In the genomic region with DNA sequence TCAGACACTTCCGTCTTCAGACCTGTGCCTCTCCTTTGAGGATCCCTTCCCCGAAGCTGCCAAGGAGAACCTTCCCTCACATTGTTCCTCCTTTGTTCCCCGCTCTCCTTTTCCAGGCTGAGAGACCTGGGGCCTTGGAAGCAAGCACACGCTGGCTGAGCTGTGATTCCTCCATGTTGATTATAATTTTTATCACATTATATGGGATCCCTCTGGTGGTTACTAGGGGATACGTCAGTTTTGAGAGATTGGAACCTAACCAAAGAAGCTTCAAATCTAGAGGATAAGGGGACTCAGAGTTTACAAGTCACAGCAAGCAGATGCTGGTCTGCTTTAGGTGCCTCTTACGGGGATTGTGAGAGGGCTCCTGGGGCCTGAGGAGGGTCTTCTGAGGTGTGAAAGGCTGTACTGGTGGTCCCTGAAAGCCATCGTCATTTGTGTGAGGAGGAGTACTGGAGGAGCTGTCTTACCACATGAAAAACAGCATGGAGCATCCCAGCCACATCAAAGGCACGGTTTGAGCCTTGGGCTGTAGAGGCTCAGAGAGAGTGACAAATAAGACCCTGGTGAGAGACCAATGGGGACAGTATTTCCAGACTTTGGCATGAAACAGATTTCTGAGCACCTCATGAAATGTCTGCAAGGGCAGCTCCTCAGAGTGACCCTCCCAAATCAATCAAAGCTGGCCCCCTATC, we compare ENCODE assay signal across 8 cellular contexts.
A peak's percentile ranks its signal among the peaks of the same experiment; 100 is the strongest.
DNase-seq lines count a peak whose midpoint lies in the region; ATAC-seq, FAIRE-seq and TF ChIP-seq lines count a peak whose summit lies in the region.

No MANE protein-coding gene starts in this region.

- no peaks in the 10 kb centered on the region for H3K36me3 ChIP-seq in CD8-positive, alpha-beta T cell (ENCODE audit: insufficient read depth, low read length)

- TF ChIP-seq CTCF in CD8-positive, alpha-beta T cell (IDR thresholded peaks at IDR 0.05), result no peak
- peak; percentile 51 for TF ChIP-seq CTCF in astrocyte of the cerebellum (IDR thresholded peaks at IDR 0.05; ENCODE audit: low read depth, low read length, missing control alignments)

- H3K4me1 Mint-ChIP-seq in CD8-positive, alpha-beta T cell (ENCODE audit: low read depth), result peaks cover 11% of the 10 kb centered on the region

- H3K9me3 ChIP-seq in CD8-positive, alpha-beta T cell (ENCODE audit: low read length), result no peaks in the 10 kb centered on the region

- H3K4me3 ChIP-seq in CD8-positive, alpha-beta T cell (ENCODE audit: low read depth, low read length), result no peak overlapping the region
- no peak overlapping the region for H3K4me3 ChIP-seq in astrocyte of the cerebellum (ENCODE audit: low read depth, low read length)

- ATAC-seq in CD8-positive, alpha-beta T cell, result peak; percentile 36
- ATAC-seq in GM21528 (IDR thresholded peaks at IDR 0.05; ENCODE audit: low FRiP score, unreplicated experiment) (no peak), GM18519 (IDR thresholded peaks at IDR 0.05; ENCODE audit: low FRiP score, unreplicated experiment) (no peak)

- FAIRE-seq in GM12892 (lab: Jason Lieb, UNC), result no peak

- DNase-seq in CD8-positive, alpha-beta T cell, result no peak
- DNase-seq in HT1080 (ENCODE audit: low read depth) (peak; percentile 19), astrocyte of the cerebellum (ENCODE audit: low read depth) (peak; percentile 55), medulla oblongata (ENCODE audit: extremely low spot score) (peak; percentile 40), GM12892 (ENCODE audit: insufficient read length) (no peak), NCI-H2029 (lab: John Stamatoyannopoulos, UW) (no peak)

- H3K27me3 Mint-ChIP-seq in CD8-positive, alpha-beta T cell (ENCODE audit: low read depth), result no peaks in the 10 kb centered on the region

- H3K27ac Mint-ChIP-seq in CD8-positive, alpha-beta T cell, result no peak overlapping the region

- intact Hi-C loops in CD8-positive, alpha-beta T cell (cut with DNase I, micrococcal nuclease), result loop anchor here (1.0 to 10.0 kb wide), 3 partner anchors 233 to 598 kb away; no protein-coding TSS in a partner anchor

- no peak overlapping the region for H3K27ac ChIP-seq in CD8-positive, alpha-beta T cell (ENCODE audit: low read depth, low read length)

- no peaks in the 10 kb centered on the region for H3K4me1 ChIP-seq in CD8-positive, alpha-beta T cell (ENCODE audit: insufficient read depth, low read length)

- POLR2A ChIA-PET in CD8-positive, alpha-beta T cell (lab: Charles Lee), result no interaction called here

- no peak for TF ChIP-seq POLR2A in GM12892 (IDR thresholded peaks at IDR 0.05; ENCODE audit: low read depth, low read length)

- no peaks in the 10 kb centered on the region for H3K36me3 Mint-ChIP-seq in CD8-positive, alpha-beta T cell

- CTCF ChIA-PET in CD8-positive, alpha-beta T cell (lab: Charles Lee), result interaction anchor here (1.0 to 4.4 kb wide), 8 partner anchors 48 to 598 kb away, joined by 3 to 36 read pairs (median 4); no protein-coding TSS in a partner anchor

- H3K4me3 Mint-ChIP-seq in CD8-positive, alpha-beta T cell, result no peak overlapping the region

- in situ Hi-C loops in astrocyte of the cerebellum (cut with HindIII; ENCODE audit: low sequenced_read_pairs), result no loop called here

- no peaks in the 10 kb centered on the region for H3K9me3 Mint-ChIP-seq in CD8-positive, alpha-beta T cell

- H3K27me3 ChIP-seq in CD8-positive, alpha-beta T cell (ENCODE audit: insufficient read depth, low read length), result no peaks in the 10 kb centered on the region

Comparison
In these comparisons a context has a peak if more than half of its experiments do, and no peak if none do; other contexts are left out.
1. DNase-seq: peak in HT1080 (single experiment), astrocyte of the cerebellum (single experiment) and medulla oblongata (single experiment); none in CD8-positive, alpha-beta T cell (0 of 7), GM12892 (single experiment) and NCI-H2029 (single experiment).